In genomic region chr5:111930905-111931461, GRCh38 we compare ENCODE assay signal across 15 cellular contexts.
DNase-seq lines count a peak whose midpoint lies in the region; ATAC-seq and TF ChIP-seq lines count a peak whose summit lies in the region.
"Had no signal": no experiment of that assay in that cellular context is flagged by ENCODE, and none has a peak within 500 bp of the region (broad histone marks: within the 10 kb centered on the region; RNA-seq: fewer than 3 reads in every experiment).

No MANE protein-coding gene starts in this region.

- intact Hi-C loops in Caco-2 (cut with micrococcal nuclease; ENCODE audit: unreplicated experiment), result no loop called here

- no peaks in the 10 kb centered on the region for H3K36me3 Mint-ChIP-seq in Caco-2 (ENCODE audit: insufficient read depth, unreplicated experiment)
- H3K36me3 Mint-ChIP-seq: immature natural killer cell had no signal

- BruUV-seq in Caco-2 (replicated peaks; lab: Mats Ljungman, UMichigan), result no TSS peak

- no peaks in the 10 kb centered on the region for H4K20me1 ChIP-seq in osteoblast (ENCODE audit: insufficient read depth, low read length)

- no peak for TF ChIP-seq POLR2A in NB4 (IDR thresholded peaks at IDR 0.05; ENCODE audit: extremely low read depth, insufficient read length)

- H3K9me3 Mint-ChIP-seq in Caco-2 (ENCODE audit: unreplicated experiment), result no peaks in the 10 kb centered on the region
- H3K9me3 Mint-ChIP-seq: immature natural killer cell had no signal

- H3K4me3 ChIP-seq in HFF-Myc (replicated peaks; ENCODE audit: low read depth, low read length) (no peak overlapping the region), NB4 (ENCODE audit: low read depth, low read length) (no peak overlapping the region), osteoblast (ENCODE audit: insufficient read depth, low read length) (no peak overlapping the region), Caco-2 (ENCODE audit: low read depth, low read length) (no peak overlapping the region)
- H3K4me3 ChIP-seq: SK-N-MC, thyroid gland had no signal

- H3K27me3 ChIP-seq in osteoblast (ENCODE audit: insufficient read depth, low read length), result no peaks in the 10 kb centered on the region
- H3K27me3 ChIP-seq in Caco-2 (replicated peaks; ENCODE audit: control insufficient read depth, insufficient read depth, low read length), result no peaks in the 10 kb centered on the region
- H3K27me3 ChIP-seq: thyroid gland had no signal

- H3K4me1 ChIP-seq in osteoblast (ENCODE audit: insufficient read depth, low read length), result peaks cover 69% of the 10 kb centered on the region
- no peaks in the 10 kb centered on the region for H3K4me1 ChIP-seq in Caco-2
- H3K4me1 ChIP-seq: thyroid gland had no signal

- H3K79me2 ChIP-seq in osteoblast (ENCODE audit: insufficient read depth, low read length), result no peaks in the 10 kb centered on the region

- no peak overlapping the region for H3K4me3 Mint-ChIP-seq in Caco-2 (ENCODE audit: unreplicated experiment)
- H3K4me3 Mint-ChIP-seq: immature natural killer cell had no signal

- POLR2A ChIA-PET in Caco-2 (lab: Charles Lee), result no interaction called here

- peaks cover 7% of the 10 kb centered on the region for H3K4me1 Mint-ChIP-seq in Caco-2 (ENCODE audit: low read depth, unreplicated experiment)
- H3K4me1 Mint-ChIP-seq: immature natural killer cell had no signal

- no peaks in the 10 kb centered on the region for H3K9me3 ChIP-seq in osteoblast (ENCODE audit: low read depth, low read length)
- H3K9me3 ChIP-seq in Caco-2, result no peaks in the 10 kb centered on the region
- H3K9me3 ChIP-seq: thyroid gland had no signal

- CTCF ChIA-PET in Caco-2 (lab: Charles Lee), result no interaction called here

- no peak overlapping the region for H3K4me2 ChIP-seq in osteoblast (ENCODE audit: insufficient read depth, low read length)

- peak overlapping the region; percentile 95 for H3K27ac ChIP-seq in osteoblast (ENCODE audit: low read depth, low read length)
- H3K27ac ChIP-seq: SK-N-MC, thyroid gland had no signal

- no peak overlapping the region for H2AFZ ChIP-seq in osteoblast (ENCODE audit: low read length)

- H3K27me3 Mint-ChIP-seq in Caco-2 (ENCODE audit: insufficient read depth, unreplicated experiment), result no peaks in the 10 kb centered on the region

- ATAC-seq in HG03342 (IDR thresholded peaks at IDR 0.05; ENCODE audit: unreplicated experiment), result no peak
- ATAC-seq: sciatic nerve had no signal

- no peak for TF ChIP-seq CTCF in HFF-Myc (IDR thresholded peaks at IDR 0.05; ENCODE audit: low read depth, low read length, missing control alignments)
- no peak for TF ChIP-seq CTCF in NB4 (IDR thresholded peaks at IDR 0.05; ENCODE audit: low read depth, low read length)
- no peak for TF ChIP-seq CTCF in osteoblast (IDR thresholded peaks at IDR 0.05; ENCODE audit: extremely low read depth, low read depth, low read length)
- TF ChIP-seq CTCF in Caco-2 (IDR thresholded peaks at IDR 0.05; ENCODE audit: insufficient read depth in 1 of 2, low read depth in 1 of 2, low read length in 1 of 2, severe bottlenecking in 1 of 2, unreplicated experiment in 1 of 2), result no peak

- H3K36me3 ChIP-seq in osteoblast (ENCODE audit: insufficient read depth, low read length) (no peaks in the 10 kb centered on the region), Caco-2 (ENCODE audit: control insufficient read depth, insufficient read depth, low read length) (no peaks in the 10 kb centered on the region)
- H3K36me3 ChIP-seq: thyroid gland had no signal

- DNase-seq in HFF-Myc (ENCODE audit: extremely low read depth, low read depth) (peak; percentile 40), NB4 (ENCODE audit: low read depth) (peak; percentile 63), astrocyte of the hippocampus (ENCODE audit: low read depth, low spot score) (peak; percentile 31), osteoblast (ENCODE audit: insufficient read length, low spot score, missing footprints) (no peak), NCI-H69 (lab: John Stamatoyannopoulos, UW) (no peak), Caco-2 (no peak), HuH-7.5 (ENCODE audit: low spot score) (no peak)
- DNase-seq: activated CD4-positive, CD25-positive, alpha-beta regulatory T cell treated with anti-CD3 and anti-CD28 coated beads, Interleukin-2, amount 50 U/mL, for 72 hours; activated effector memory CD4-positive, alpha-beta T cell treated with Interleukin-2 at 50 U/mL for 16 hours; immature natural killer cell; NCI-H1417 treated with DMSO at 0.1 percent for 48 hours; thyroid gland had no signal

- H3K27ac Mint-ChIP-seq in Caco-2 (ENCODE audit: unreplicated experiment), result no peak overlapping the region
- H3K27ac Mint-ChIP-seq: immature natural killer cell had no signal

Comparison
In these comparisons a context has a peak if more than half of its experiments do, and no peak if none do; other contexts are left out.
1. DNase-seq: peak in HFF-Myc (single experiment), NB4 (single experiment) and astrocyte of the hippocampus (single experiment); none in osteoblast (single experiment), NCI-H69 (single experiment), Caco-2 (0 of 2) and HuH-7.5 (single experiment).